In the genomic region with DNA sequence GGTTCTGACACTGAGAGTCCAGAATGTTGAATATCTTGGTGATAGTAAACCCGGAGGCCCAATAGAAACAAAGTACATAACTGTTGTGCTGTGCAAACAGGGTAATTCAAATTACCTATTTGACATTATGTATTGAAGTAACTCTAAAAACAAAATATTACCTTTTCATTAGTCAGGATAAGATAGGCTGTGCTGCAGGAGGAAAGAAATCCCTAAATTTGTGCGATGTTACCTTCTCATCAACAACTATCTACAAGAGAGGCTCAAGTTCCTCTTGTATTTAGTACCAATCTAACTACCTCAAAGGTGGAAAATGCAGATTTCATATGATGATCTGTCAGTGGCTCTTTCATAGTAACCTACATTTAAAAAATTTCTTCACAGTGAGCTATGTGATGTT, we compare ENCODE assay signal across 29 cellular contexts.
"Had no signal": no experiment of that assay in that cellular context is flagged by ENCODE, and none has a peak within 500 bp of the region (broad histone marks: within the 10 kb centered on the region; RNA-seq: fewer than 3 reads in every experiment).

No MANE protein-coding gene starts in this region.

- H3K4me3 ChIP-seq: colonic mucosa, coronary artery, dorsolateral prefrontal cortex, esophagus muscularis mucosa, esophagus squamous epithelium, gastrocnemius medialis, gastroesophageal sphincter, heart left ventricle, heart right ventricle had no signal

- DNase-seq: colonic mucosa; cortex of kidney; dermis blood vessel endothelial cell; dorsolateral prefrontal cortex; effector CD4-positive, alpha-beta T cell; effector CD8-positive, alpha-beta T cell; effector memory CD4-positive, alpha-beta T cell; effector memory CD8-positive, alpha-beta T cell; endodermal cell; erythroblast; esophagus squamous epithelium; foreskin fibroblast; foreskin keratinocyte; foreskin melanocyte; gastrocnemius medialis; glutamatergic neuron; head of caudate nucleus; heart left ventricle; heart right ventricle had no signal

- H3K27me3 Mint-ChIP-seq: dendritic cell treated with granulocyte-macrophage colony-stimulating factor and Interleukin-4, amounts not matched to agents 40 ng/mL and 50 ng/mL, for 4 days; effector memory CD8-positive, alpha-beta T cell had no signal

- H3K27ac ChIP-seq: colonic mucosa, coronary artery, dorsolateral prefrontal cortex, epithelial cell of prostate, esophagus muscularis mucosa, esophagus squamous epithelium, foreskin keratinocyte, gastrocnemius medialis, gastroesophageal sphincter, heart left ventricle, heart right ventricle had no signal

- H3K36me3 ChIP-seq: colonic mucosa, esophagus muscularis mucosa, esophagus squamous epithelium, gastrocnemius medialis, gastroesophageal sphincter, heart left ventricle, heart right ventricle had no signal

- H3K27ac Mint-ChIP-seq: dendritic cell treated with granulocyte-macrophage colony-stimulating factor and Interleukin-4, amounts not matched to agents 40 ng/mL and 50 ng/mL, for 4 days; effector memory CD8-positive, alpha-beta T cell; endodermal cell had no signal

- H3K9me3 ChIP-seq: colonic mucosa, esophagus muscularis mucosa, esophagus squamous epithelium, gastrocnemius medialis had no signal

- ATAC-seq: effector memory CD8-positive, alpha-beta T cell; esophagus mucosa; foreskin keratinocyte; gastrocnemius medialis; gastroesophageal sphincter; heart left ventricle; heart right ventricle had no signal

- H3K4me1 Mint-ChIP-seq: endodermal cell had no signal

- H3K4me1 ChIP-seq: colonic mucosa, esophagus muscularis mucosa, esophagus squamous epithelium, foreskin keratinocyte, gastrocnemius medialis, gastroesophageal sphincter, heart left ventricle, heart right ventricle had no signal

- H3K27me3 ChIP-seq: colonic mucosa, dorsolateral prefrontal cortex, esophagus muscularis mucosa, esophagus squamous epithelium, foreskin keratinocyte, gastrocnemius medialis, gastroesophageal sphincter, heart left ventricle, heart right ventricle had no signal

- H3K4me3 Mint-ChIP-seq: dendritic cell treated with granulocyte-macrophage colony-stimulating factor and Interleukin-4, amounts not matched to agents 40 ng/mL and 50 ng/mL, for 4 days; effector memory CD8-positive, alpha-beta T cell; endodermal cell had no signal

- FAIRE-seq: colon, endometrium, endothelial cell of umbilical vein, frontal cortex had no signal
